21 cellular contexts compared by ENCODE assay signal in genomic region chr10:73853196-73853595, GRCh38.
"Had no signal": no experiment of that assay in that cellular context is flagged by ENCODE, and none has a peak within 500 bp of the region (broad histone marks: within the 10 kb centered on the region; RNA-seq: fewer than 3 reads in every experiment).

No MANE protein-coding gene starts in this region.

- H3K4me1 ChIP-seq: adrenal gland had no signal

- H3K27me3 ChIP-seq: adrenal gland, gastrocnemius medialis, testis had no signal

- DNase-seq: activated CD4-positive, alpha-beta memory T cell treated with anti-CD3 and anti-CD28 coated beads, Interleukin-2, amount 10 ng/mL, durations not matched to agents 7 days and 5 days; activated CD4-positive, alpha-beta T cell treated with anti-CD3 and anti-CD28 coated beads for 4 hours; activated T-cell treated with anti-CD3 and anti-CD28 coated beads, Interleukin-2, amount 50 U/mL, for 24 hours; adrenal gland; central memory CD4-positive, alpha-beta T cell; effector memory CD8-positive, alpha-beta T cell; gastrocnemius medialis; midbrain; naive B cell; right cardiac atrium; small intestine; stimulated activated CD4-positive, alpha-beta T cell treated with anti-CD3 and anti-CD28 coated beads, Interleukin-4, amount 100 ng/mL, for 24 hours; stimulated activated naive CD8-positive, alpha-beta T cell treated with anti-CD3 and anti-CD28 coated beads, Interleukin-15, Interleukin-2, amounts not matched to agents 100 U/mL and 50 U/mL, for 24 hours; testis; WERI-Rb-1 had no signal

- FAIRE-seq: small intestine had no signal

- H3K27ac Mint-ChIP-seq: activated CD4-positive, alpha-beta memory T cell treated with anti-CD3 and anti-CD28 coated beads, Interleukin-2, amount 10 ng/mL, durations not matched to agents 7 days and 5 days; activated naive CD4-positive, alpha-beta T cell treated with anti-CD3 and anti-CD28 coated beads, Interleukin-2, amount 50 U/mL, for 24 hours; dendritic cell treated with granulocyte-macrophage colony-stimulating factor and Interleukin-4, amounts not matched to agents 40 ng/mL and 50 ng/mL, for 4 days; progenitor cell of endocrine pancreas; T-helper 1 cell treated with Interleukin-12 subunit alpha and Interleukin-12 subunit beta and Interleukin-4 antibody, amounts not matched to agents 30 μg/mL and 1 μg/mL, for 36 hours had no signal

- ATAC-seq: effector memory CD8-positive, alpha-beta T cell; gastrocnemius medialis; right cardiac atrium; stimulated activated naive CD8-positive, alpha-beta T cell treated with anti-CD3 and anti-CD28 coated beads, Interleukin-15, Interleukin-2, amounts not matched to agents 100 U/mL and 50 U/mL, for 24 hours had no signal

- H3K9me3 Mint-ChIP-seq: activated CD4-positive, alpha-beta memory T cell treated with anti-CD3 and anti-CD28 coated beads, Interleukin-2, amount 10 ng/mL, durations not matched to agents 7 days and 5 days; activated naive CD4-positive, alpha-beta T cell treated with anti-CD3 and anti-CD28 coated beads, Interleukin-2, amount 50 U/mL, for 24 hours; activated T-cell treated with anti-CD3 and anti-CD28 coated beads, Interleukin-2, amount 50 U/mL, for 24 hours; dendritic cell treated with granulocyte-macrophage colony-stimulating factor and Interleukin-4, amounts not matched to agents 40 ng/mL and 50 ng/mL, for 4 days; effector memory CD8-positive, alpha-beta T cell; naive B cell; T-helper 1 cell treated with Interleukin-12 subunit alpha and Interleukin-12 subunit beta and Interleukin-4 antibody, amounts not matched to agents 30 μg/mL and 1 μg/mL, for 36 hours had no signal

- H3K27ac ChIP-seq: adrenal gland, epithelial cell of prostate, testis, WERI-Rb-1 had no signal

- H3K4me3 Mint-ChIP-seq: activated CD4-positive, alpha-beta memory T cell treated with anti-CD3 and anti-CD28 coated beads, Interleukin-2, amount 10 ng/mL, durations not matched to agents 7 days and 5 days; activated naive CD4-positive, alpha-beta T cell treated with anti-CD3 and anti-CD28 coated beads, Interleukin-2, amount 50 U/mL, for 24 hours; activated T-cell treated with anti-CD3 and anti-CD28 coated beads, Interleukin-2, amount 50 U/mL, for 24 hours; dendritic cell treated with granulocyte-macrophage colony-stimulating factor and Interleukin-4, amounts not matched to agents 40 ng/mL and 50 ng/mL, for 4 days; effector memory CD8-positive, alpha-beta T cell; naive B cell; T-helper 1 cell treated with Interleukin-12 subunit alpha and Interleukin-12 subunit beta and Interleukin-4 antibody, amounts not matched to agents 30 μg/mL and 1 μg/mL, for 36 hours had no signal

- H3K9me3 ChIP-seq: adrenal gland, gastrocnemius medialis, testis had no signal

- H3K4me3 ChIP-seq: adrenal gland, gastrocnemius medialis, lung, testis had no signal

- H3K36me3 Mint-ChIP-seq: activated naive CD4-positive, alpha-beta T cell treated with anti-CD3 and anti-CD28 coated beads, Interleukin-2, amount 50 U/mL, for 24 hours had no signal
